ENCODE assay signal across 31 cellular contexts in the genomic region with DNA sequence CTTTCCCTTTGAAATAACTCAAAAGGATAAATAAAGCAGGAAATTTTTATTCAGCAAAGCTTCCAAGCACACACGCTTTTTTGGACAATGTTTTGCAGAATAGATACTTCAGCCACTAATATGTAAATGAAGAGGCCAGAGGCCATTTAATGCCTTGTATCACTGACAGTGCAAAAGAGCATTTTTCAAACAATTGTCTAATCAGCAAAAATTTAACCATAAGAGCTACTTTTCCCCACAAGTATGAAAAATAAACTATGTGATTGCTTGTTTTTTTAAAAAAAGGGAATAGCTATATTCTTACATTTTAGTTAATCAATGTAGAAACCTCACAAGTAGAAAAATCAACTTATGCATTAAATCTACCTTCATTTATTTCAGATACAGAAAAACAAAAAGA.
"Had no signal": no experiment of that assay in that cellular context is flagged by ENCODE, and none has a peak within 500 bp of the region (broad histone marks: within the 10 kb centered on the region; RNA-seq: fewer than 3 reads in every experiment).

No MANE protein-coding gene starts in this region.

- ATAC-seq: natural killer cell; psoas muscle; right cardiac atrium; sciatic nerve; stimulated activated memory B cell treated with anti-CD40 and anti-IgM and Interleukin-4, amounts not matched to agents 10 μg/mL and 1 μg/mL and 100 μg/mL, for 72 hours; stimulated activated naive CD8-positive, alpha-beta T cell treated with anti-CD3 and anti-CD28 coated beads, Interleukin-15, amount 100 ng/mL, for 72 hours; stimulated activated naive CD8-positive, alpha-beta T cell treated with anti-CD3 and anti-CD28 coated beads, Interleukin-15, Interleukin-2, amounts not matched to agents 100 U/mL and 50 U/mL, for 24 hours; upper lobe of right lung had no signal

- H3K79me2 ChIP-seq: parathyroid adenoma had no signal

- DNase-seq: natural killer cell; occipital lobe; ovary; posterior cingulate gyrus; psoas muscle; right cardiac atrium; spleen; stimulated activated CD4-positive, alpha-beta T cell treated with anti-CD3 and anti-CD28 coated beads, Interleukin-12 subunit alpha, Interleukin-12 subunit beta, amount 100 ng/mL, for 4 hours; stimulated activated CD4-positive, alpha-beta T cell treated with anti-CD3 and anti-CD28 coated beads, Interleukin-1b, Interleukin-23, amount 100 ng/mL, for 48 hours; stimulated activated CD4-positive, alpha-beta T cell treated with anti-CD3 and anti-CD28 coated beads, Interleukin-4, amount 100 ng/mL, for 1 hour; stimulated activated CD4-positive, alpha-beta T cell treated with anti-CD3 and anti-CD28 coated beads, Interleukin-4, amount 100 ng/mL, for 4 hours; stimulated activated CD8-positive, alpha-beta memory T cell treated with anti-CD3 and anti-CD28 coated beads, Interleukin-4, amount 100 ng/mL, for 48 hours; stimulated activated naive CD4-positive, alpha-beta T cell; stimulated activated naive CD8-positive, alpha-beta T cell treated with anti-CD3 and anti-CD28 coated beads, Interleukin-15, amount 100 ng/mL, for 72 hours; stimulated activated naive CD8-positive, alpha-beta T cell treated with anti-CD3 and anti-CD28 coated beads, Interleukin-15, Interleukin-2, amounts not matched to agents 100 U/mL and 50 U/mL, for 24 hours; substantia nigra; testis; tibial artery; transverse colon; upper lobe of right lung; uterus had no signal

- H3K4me3 ChIP-seq: neural progenitor cell, ovary, psoas muscle, skin epidermis, smooth muscle cell, spleen, suprapubic skin, testis, tibial artery, transverse colon, upper lobe of right lung, uterus had no signal

- H3K4me1 Mint-ChIP-seq: natural killer cell; neural progenitor cell; stimulated activated memory B cell treated with anti-CD40 and anti-IgM and Interleukin-4, amounts not matched to agents 10 μg/mL and 1 μg/mL and 100 μg/mL, for 72 hours; stimulated activated naive CD8-positive, alpha-beta T cell treated with anti-CD3 and anti-CD28 coated beads, Interleukin-15, amount 100 ng/mL, for 72 hours had no signal

- H2AFZ ChIP-seq: neural progenitor cell, parathyroid adenoma had no signal

- H3K27ac ChIP-seq: neural progenitor cell, ovary, parathyroid adenoma, psoas muscle, skin epidermis, spleen, suprapubic skin, testis, tibial artery, transverse colon, upper lobe of right lung, uterus had no signal

- H3K9me3 ChIP-seq: ovary, psoas muscle, spleen, suprapubic skin, testis, tibial artery, transverse colon, upper lobe of right lung, uterus had no signal

- H3K9me3 Mint-ChIP-seq: natural killer cell; nephron; neural progenitor cell; stimulated activated memory B cell treated with anti-CD40 and anti-IgM and Interleukin-4, amounts not matched to agents 10 μg/mL and 1 μg/mL and 100 μg/mL, for 72 hours; stimulated activated naive CD8-positive, alpha-beta T cell treated with anti-CD3 and anti-CD28 coated beads, Interleukin-15, amount 100 ng/mL, for 72 hours had no signal

- H3K27me3 Mint-ChIP-seq: progenitor cell of endocrine pancreas; stimulated activated naive CD8-positive, alpha-beta T cell treated with anti-CD3 and anti-CD28 coated beads, Interleukin-15, amount 100 ng/mL, for 72 hours; type B pancreatic cell had no signal

- H3K36me3 ChIP-seq: neural progenitor cell, ovary, spleen, suprapubic skin, tibial artery, transverse colon, upper lobe of right lung, uterus had no signal

- H3K4me1 ChIP-seq: neural progenitor cell, parathyroid adenoma, psoas muscle, spleen, suprapubic skin, testis, tibial artery, upper lobe of right lung, uterus had no signal

- H3K4me3 Mint-ChIP-seq: natural killer cell; nephron; neural progenitor cell; stimulated activated memory B cell treated with anti-CD40 and anti-IgM and Interleukin-4, amounts not matched to agents 10 μg/mL and 1 μg/mL and 100 μg/mL, for 72 hours; stimulated activated naive CD8-positive, alpha-beta T cell treated with anti-CD3 and anti-CD28 coated beads, Interleukin-15, amount 100 ng/mL, for 72 hours; type B pancreatic cell had no signal

- H3K9ac ChIP-seq: neural progenitor cell, parathyroid adenoma had no signal

- H3K27ac Mint-ChIP-seq: natural killer cell; nephron; neural progenitor cell; progenitor cell of endocrine pancreas; stimulated activated memory B cell treated with anti-CD40 and anti-IgM and Interleukin-4, amounts not matched to agents 10 μg/mL and 1 μg/mL and 100 μg/mL, for 72 hours; type B pancreatic cell had no signal

- H3K36me3 Mint-ChIP-seq: natural killer cell; neural progenitor cell; stimulated activated memory B cell treated with anti-CD40 and anti-IgM and Interleukin-4, amounts not matched to agents 10 μg/mL and 1 μg/mL and 100 μg/mL, for 72 hours; type B pancreatic cell had no signal

- H3K4me2 ChIP-seq: neural progenitor cell, smooth muscle cell had no signal

- H3K27me3 ChIP-seq: neural progenitor cell, ovary, spleen, suprapubic skin, testis, tibial artery, transverse colon, upper lobe of right lung, uterus had no signal
